In the genomic region with DNA sequence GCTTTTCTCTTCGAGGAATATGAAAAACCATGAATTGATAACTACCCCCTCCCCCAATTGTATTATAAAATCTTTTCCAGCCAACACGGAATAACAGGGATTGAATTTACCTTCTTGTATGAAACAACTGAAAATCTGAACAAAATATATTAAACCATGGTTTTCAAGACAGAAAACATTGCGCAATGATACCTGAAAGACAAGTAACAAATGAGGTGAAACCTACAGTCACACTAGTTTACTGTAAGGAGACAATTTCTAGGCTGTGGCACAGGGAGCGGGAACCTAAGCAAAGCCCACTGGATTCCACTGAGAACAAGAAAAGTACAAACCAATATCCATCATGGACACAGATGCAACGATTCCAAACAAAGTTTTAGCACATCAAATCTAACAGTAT, we compare ENCODE assay signal across 18 cellular contexts. TPM values are rescaled to one million over a fixed set of nuclear protein-coding genes. Genes with fewer than 3 reads are reported as not detected.
DNase-seq lines count a peak whose midpoint lies in the region; ATAC-seq, FAIRE-seq and TF ChIP-seq lines count a peak whose summit lies in the region.
"Had no signal": no experiment of that assay in that cellular context is flagged by ENCODE, and none has a peak within 500 bp of the region (broad histone marks: within the 10 kb centered on the region; RNA-seq: fewer than 3 reads in every experiment).

No MANE protein-coding gene starts in this region.

- ATAC-seq in A549 (no peak), HG03442 (IDR thresholded peaks at IDR 0.05; ENCODE audit: unreplicated experiment) (no peak)
- ATAC-seq: GM23338 had no signal

- no peak overlapping the region for H2AFZ ChIP-seq in H1 (ENCODE audit: low read length)
- H2AFZ ChIP-seq: GM23338 had no signal

- H3K4me2 ChIP-seq in A549 (no peak overlapping the region), H1 (ENCODE audit: insufficient read depth in 1 of 2, low read depth in 2 of 2, low read length in 2 of 2) (no peak overlapping the region)
- H3K4me2 ChIP-seq: GM23338 had no signal

- TF ChIP-seq CTCF in A549 (IDR thresholded peaks at IDR 0.05): no peak
- TF ChIP-seq CTCF in H1 (IDR thresholded peaks at IDR 0.05; ENCODE audit: control extremely low read depth in 1 of 3, insufficient read depth in 1 of 3, low read depth in 1 of 3, low read length in 3 of 3): no peak

- DNase-seq in A549 (ENCODE audit: low read depth in 1 of 2, low spot score in 1 of 2): no peak
- no peak for DNase-seq in H1 (ENCODE audit: low read depth in 1 of 2, low spot score in 2 of 2)
- no peak for DNase-seq in activated CD8-positive, alpha-beta memory T cell treated with anti-CD3 and anti-CD28 coated beads for 24 hours
- no peak for DNase-seq in NCI-H69 (lab: John Stamatoyannopoulos, UW)
- DNase-seq: 8988T; C1 segment of cervical spinal cord; Caco-2; CD4-positive, alpha-beta memory T cell; DMS153; DND-41; HFFc6 had no signal

- TF ChIP-seq EP300 in A549 (IDR thresholded peaks at IDR 0.05): no peak
- TF ChIP-seq EP300 in Ishikawa (IDR thresholded peaks at IDR 0.05; ENCODE audit: borderline replicate concordance): no peak
- no peak for TF ChIP-seq EP300 in H1 (IDR thresholded peaks at IDR 0.05; ENCODE audit: borderline replicate concordance in 1 of 2, low read depth in 2 of 2, low read length in 2 of 2)

- H3K9me3 ChIP-seq in A549 (peaks cover 85% of the 10 kb centered on the region), H1 (ENCODE audit: insufficient read depth in 2 of 2, low read depth in 1 of 2, low read length in 1 of 2) (peaks cover 44 to 46% of the 10 kb centered on the region in 2 experiments), subcutaneous abdominal adipose tissue (ENCODE audit: control insufficient read depth in 5 of 5, low read length in 5 of 5) (peaks cover 45 to 80% (median 78%) of the 10 kb centered on the region in 5 donors)

- H4K20me1 ChIP-seq in H1 (replicated peaks in 1 of 2; ENCODE audit: control insufficient read depth in 1 of 2, insufficient read depth in 2 of 2, low read length in 2 of 2): no peaks in the 10 kb centered on the region

- H3K4me1 ChIP-seq in A549: no peaks in the 10 kb centered on the region
- H3K4me1 ChIP-seq in H1 (replicated peaks in 1 of 4; ENCODE audit: control insufficient read depth in 3 of 4, insufficient read depth in 4 of 4, low read length in 3 of 4): no peaks in the 10 kb centered on the region
- H3K4me1 ChIP-seq in subcutaneous abdominal adipose tissue (ENCODE audit: control insufficient read depth in 5 of 5, insufficient read depth in 5 of 5, low read length in 5 of 5): no peaks in the 10 kb centered on the region
- H3K4me1 ChIP-seq: Caco-2, HAP-1 had no signal

- TF ChIP-seq POLR2A in A549 (IDR thresholded peaks at IDR 0.05; ENCODE audit: low read length) (no peak), H1 (IDR thresholded peaks at IDR 0.05; ENCODE audit: control extremely low read depth in 1 of 2, low read depth in 2 of 2, low read length in 2 of 2) (no peak)

- FAIRE-seq in A549 (lab: Jason Lieb, UNC) (no peak), H1 (lab: Jason Lieb, UNC) (no peak)
- FAIRE-seq: G401.6, GM12892 had no signal

- no peak overlapping the region for H3K18ac ChIP-seq in H1 (ENCODE audit: extremely low read depth, low read length)

- H3K9ac ChIP-seq in H1 (replicated peaks in 1 of 4; ENCODE audit: extremely low read depth in 1 of 4, low read depth in 3 of 4, low read length in 3 of 4): no peak overlapping the region
- no peak overlapping the region for H3K9ac ChIP-seq in subcutaneous abdominal adipose tissue (ENCODE audit: low read length in 5 of 5)

- H3K36me3 ChIP-seq in H1 (ENCODE audit: control insufficient read depth in 2 of 4, insufficient read depth in 4 of 4, low read length in 3 of 4) (0 out of 8 replicates have a peak, but pooled peaks cover 0 to 3% (median 0%) of the 10 kb centered on the region in 4 experiments), subcutaneous abdominal adipose tissue (ENCODE audit: control insufficient read depth in 5 of 5, insufficient read depth in 5 of 5, low read length in 5 of 5) (peaks cover 0 to 27% (median 2%) of the 10 kb centered on the region in 5 donors)
- H3K36me3 ChIP-seq: HAP-1 had no signal

- H3K4me3 ChIP-seq in A549 (no peak overlapping the region), H1 (ENCODE audit: extremely low read depth in 1 of 4, insufficient read depth in 2 of 4, low read depth in 3 of 4, low read length in 4 of 4) (no peak overlapping the region), subcutaneous abdominal adipose tissue (ENCODE audit: low read depth in 1 of 5, low read length in 5 of 5) (peak overlapping the region in 3 of 5 donors; percentile 22 to 56 (median 42))
- H3K4me3 ChIP-seq: GM23338, HAP-1 had no signal

- no peak overlapping the region for H3K4ac ChIP-seq in H1 (replicated peaks; ENCODE audit: insufficient read length, low read depth, low read length)

- H3K14ac ChIP-seq in H1 (ENCODE audit: insufficient read length): no peak overlapping the region

- H3K56ac ChIP-seq in H1 (replicated peaks; ENCODE audit: insufficient read length, low read depth, low read length): no peak overlapping the region

- no peak overlapping the region for H2BK12ac ChIP-seq in H1 (ENCODE audit: low read depth, low read length)

- no peak overlapping the region for H4K5ac ChIP-seq in H1 (ENCODE audit: insufficient read length, low read depth, low read length)

- no peaks in the 10 kb centered on the region for H3K27me3 ChIP-seq in H1 (replicated peaks in 1 of 4; ENCODE audit: control insufficient read depth in 3 of 4, extremely low read depth in 1 of 4, insufficient read depth in 3 of 4, low read length in 3 of 4)
- H3K27me3 ChIP-seq in subcutaneous abdominal adipose tissue (ENCODE audit: control insufficient read depth in 5 of 5, insufficient read depth in 4 of 5, low read length in 5 of 5): no peaks in the 10 kb centered on the region

- no peak overlapping the region for H3K23ac ChIP-seq in H1 (ENCODE audit: insufficient read length)

- H2BK20ac ChIP-seq in H1 (ENCODE audit: low read length): no peak overlapping the region

- H2BK15ac ChIP-seq in H1 (ENCODE audit: low read length): no peak overlapping the region

- WGBS in A549 (ENCODE audit: missing lambda C conversion rate): 14% methylated on average over 5 of the region's 5 CpGs
- WGBS in H1 (ENCODE audit: extremely low coverage in 1 of 2, insufficient coverage in 1 of 2, insufficient read length in 1 of 2, insufficient replicate concordance in 2 of 2, low coverage in 1 of 2, low lambda C conversion rate in 2 of 2, missing lambda C conversion rate in 1 of 2), 2 experiments: 88% methylated on average over 5 of the region's 5 CpGs; no CpG with 5 or more reads in 1 of the 2 experiments

- H2BK5ac ChIP-seq in H1 (ENCODE audit: low read depth, low read length): no peak overlapping the region

- H3K23me2 ChIP-seq in H1 (ENCODE audit: low read depth, low read length): no peaks in the 10 kb centered on the region

- H3K27ac ChIP-seq in A549: no peak overlapping the region
- no peak overlapping the region for H3K27ac ChIP-seq in H1 (ENCODE audit: low read depth, low read length)
- H3K27ac ChIP-seq in subcutaneous abdominal adipose tissue (ENCODE audit: low read depth, low read length): no peak overlapping the region

- no peaks in the 10 kb centered on the region for H3K79me1 ChIP-seq in H1 (ENCODE audit: low read depth, low read length)

- POLR2A ChIA-PET in A549 (lab: Yijun Ruan, JAX) (no interaction called here), H1 (lab: Charles Lee; ENCODE audit: partially characterized antibody) (no interaction called here)

- CTCF ChIA-PET in A549 (lab: Yijun Ruan, JAX) (no interaction called here), H1 (lab: Charles Lee; ENCODE audit: partially characterized antibody) (no interaction called here)

- no peak overlapping the region for H4K8ac ChIP-seq in H1 (ENCODE audit: extremely low read depth, insufficient read depth, low read length)

- H4K91ac ChIP-seq in H1 (replicated peaks; ENCODE audit: insufficient read length, low read length): no peak overlapping the region

- no peak overlapping the region for H2BK120ac ChIP-seq in H1 (replicated peaks; ENCODE audit: low read depth, low read length)

- no peak overlapping the region for H2AK5ac ChIP-seq in H1 (ENCODE audit: low read depth, low read length)

- no peak for TF ChIP-seq RAD21 in A549 (conservative IDR thresholded peaks at IDR 0.05 in 1 of 2, IDR thresholded peaks at IDR 0.05 in 1 of 2)
- TF ChIP-seq RAD21 in Ishikawa (IDR thresholded peaks at IDR 0.05; ENCODE audit: low read depth): no peak
- no peak for TF ChIP-seq RAD21 in H1 (IDR thresholded peaks at IDR 0.05 in 1 of 2, conservative IDR thresholded peaks at IDR 0.05 in 1 of 2; ENCODE audit: low read depth in 2 of 2, low read length in 2 of 2)

- H3K79me2 ChIP-seq in H1 (ENCODE audit: control insufficient read depth in 1 of 2, insufficient read depth in 2 of 2, low read length in 2 of 2): no peaks in the 10 kb centered on the region

RNA-seq across cellular contexts. Expression of a gene that starts 3.3 kb away (rescaled TPM):
- polyA plus RNA-seq in A549 (2011; rRNA removed) (1.2 and 1.4 TPM in 2 replicates), A549 (2017; fragmentation: RNase III; extraction: RNeasy Plus Mini Kit Qiagen cat#74134 plus additional on column Dnase treatment) (0.75 to 1.1 TPM (median 0.89 TPM) in 3 replicates), H1 (2011; rRNA removed) (0.41 and 0.60 TPM in 2 replicates)
- 0.29 and 0.32 TPM in 2 replicates for polyA plus RNA-seq in A549 (2012; cell fraction: cytosol; rRNA removed)
- 0.05 and 0.07 TPM in 2 replicates for polyA plus RNA-seq in A549 (2012; cell fraction: nucleus; rRNA removed)
- 0.21 TPM in 1 of 2 replicates, not detected in the other for polyA minus RNA-seq in A549 (2011; rRNA and poly(A)+ RNA removed)
- 3.0 and 4.0 TPM in 2 replicates for total RNA-seq in H1 (2021; fragmentation: NEBNext Ultra II Directional; extraction: Animal tissue kit (Norgen Biotek cat#: 25700))
- polyA plus RNA-seq in H1 (2011; cell fraction: cytosol; rRNA removed): 1.2 TPM
- polyA plus RNA-seq in H1 (2011; cell fraction: nucleus; rRNA removed): 0.21 TPM
- polyA plus RNA-seq in H1 (2012, experiment 1 of 2): 1.1 to 2.5 TPM (median 1.6 TPM) in 4 replicates
- 0.39 TPM for polyA plus RNA-seq in H1 (2012, experiment 2 of 2)
- 6.3 TPM for polyA plus RNA-seq in H1 (2013, experiment 1 of 2)
- 7.0 TPM for polyA plus RNA-seq in H1 (2013, experiment 2 of 2)
- 0.76 and 1.0 TPM in 2 replicates for polyA minus RNA-seq in H1 (2011; rRNA and poly(A)+ RNA removed)
- not detected for polyA minus RNA-seq in H1 (2011; cell fraction: cytosol; rRNA and poly(A)+ RNA removed)
- polyA minus RNA-seq in H1 (2011; cell fraction: nucleus; rRNA and poly(A)+ RNA removed): 2.5 TPM

RNA-seq across cellular contexts. Expression of a gene that starts 53.4 kb away (rescaled TPM):
- polyA plus RNA-seq in A549 (2011; rRNA removed) (5.1 and 8.9 TPM in 2 replicates), A549 (2017; fragmentation: RNase III; extraction: RNeasy Plus Mini Kit Qiagen cat#74134 plus additional on column Dnase treatment) (5.2 to 6.1 TPM (median 5.6 TPM) in 3 replicates), H1 (2011; rRNA removed) (1.1 and 1.6 TPM in 2 replicates)
- polyA plus RNA-seq in A549 (2012; cell fraction: cytosol; rRNA removed): 0.70 and 1.4 TPM in 2 replicates
- 0.72 and 1.3 TPM in 2 replicates for polyA plus RNA-seq in A549 (2012; cell fraction: nucleus; rRNA removed)
- 5.7 and 6.8 TPM in 2 replicates for polyA minus RNA-seq in A549 (2011; rRNA and poly(A)+ RNA removed)
- 3.6 and 4.3 TPM in 2 replicates for total RNA-seq in H1 (2021; fragmentation: NEBNext Ultra II Directional; extraction: Animal tissue kit (Norgen Biotek cat#: 25700))
- polyA plus RNA-seq in H1 (2011; cell fraction: cytosol; rRNA removed): 1.8 TPM
- 2.0 TPM for polyA plus RNA-seq in H1 (2011; cell fraction: nucleus; rRNA removed)
- polyA plus RNA-seq in H1 (2012, experiment 1 of 2): 3.4 to 5.3 TPM (median 3.6 TPM) in 4 replicates
- 0.26 TPM for polyA plus RNA-seq in H1 (2012, experiment 2 of 2)
- 3.7 TPM for polyA plus RNA-seq in H1 (2013, experiment 1 of 2)
- polyA plus RNA-seq in H1 (2013, experiment 2 of 2): 4.0 TPM
- 5.0 and 9.2 TPM in 2 replicates for polyA minus RNA-seq in H1 (2011; rRNA and poly(A)+ RNA removed)
- 2.4 TPM for polyA minus RNA-seq in H1 (2011; cell fraction: cytosol; rRNA and poly(A)+ RNA removed)
- 18.0 TPM for polyA minus RNA-seq in H1 (2011; cell fraction: nucleus; rRNA and poly(A)+ RNA removed)

RNA-seq across cellular contexts. Expression of a gene that starts 54.6 kb away (rescaled TPM):
- 19.9 and 20.9 TPM in 2 replicates for polyA plus RNA-seq in A549 (2011; rRNA removed)
- polyA plus RNA-seq in A549 (2012; cell fraction: cytosol; rRNA removed): 4.7 and 6.2 TPM in 2 replicates
- polyA plus RNA-seq in A549 (2012; cell fraction: nucleus; rRNA removed): 4.1 and 6.7 TPM in 2 replicates
- 13.3 to 15.1 TPM (median 14.8 TPM) in 3 replicates for polyA plus RNA-seq in A549 (2017; fragmentation: RNase III; extraction: RNeasy Plus Mini Kit Qiagen cat#74134 plus additional on column Dnase treatment)
- 20.5 and 23.9 TPM in 2 replicates for polyA minus RNA-seq in A549 (2011; rRNA and poly(A)+ RNA removed)
- 13.1 and 16.2 TPM in 2 replicates for total RNA-seq in H1 (2021; fragmentation: NEBNext Ultra II Directional; extraction: Animal tissue kit (Norgen Biotek cat#: 25700))
- polyA plus RNA-seq in H1 (2011; rRNA removed): 4.6 and 4.8 TPM in 2 replicates
- polyA plus RNA-seq in H1 (2011; cell fraction: cytosol; rRNA removed): 6.3 TPM
- 7.2 TPM for polyA plus RNA-seq in H1 (2011; cell fraction: nucleus; rRNA removed)
- 7.8 to 11.5 TPM (median 9.2 TPM) in 4 replicates for polyA plus RNA-seq in H1 (2012, experiment 1 of 2)
- polyA plus RNA-seq in H1 (2012, experiment 2 of 2): 0.64 TPM
- polyA plus RNA-seq in H1 (2013, experiment 1 of 2): 7.2 TPM
- 7.6 TPM for polyA plus RNA-seq in H1 (2013, experiment 2 of 2)
- 16.7 and 20.2 TPM in 2 replicates for polyA minus RNA-seq in H1 (2011; rRNA and poly(A)+ RNA removed)
- polyA minus RNA-seq in H1 (2011; cell fraction: cytosol; rRNA and poly(A)+ RNA removed): 7.6 TPM
- polyA minus RNA-seq in H1 (2011; cell fraction: nucleus; rRNA and poly(A)+ RNA removed): 15.7 TPM

Comparison
In these comparisons a context has a peak if more than half of its experiments do, and no peak if none do; other contexts are left out.
1. H3K4me3 ChIP-seq: peak in subcutaneous abdominal adipose tissue (3 of 5); none in A549 (single experiment) and H1 (0 of 4).